Comparison of ENCODE assay signal across 19 cellular contexts in genomic region chr13:44103721-44104490, GRCh38.
DNase-seq lines count a peak whose midpoint lies in the region; FAIRE-seq and TF ChIP-seq lines count a peak whose summit lies in the region.
"Had no signal": no experiment of that assay in that cellular context is flagged by ENCODE, and none has a peak within 500 bp of the region (broad histone marks: within the 10 kb centered on the region; RNA-seq: fewer than 3 reads in every experiment).

No MANE protein-coding gene starts in this region.

- no peak overlapping the region for H3K9ac ChIP-seq in mesendoderm (ENCODE audit: low read length)
- H3K9ac ChIP-seq: SK-N-SH had no signal

- H3K27me3 ChIP-seq in mesendoderm (ENCODE audit: insufficient read depth, low read length, poor library complexity), result no peaks in the 10 kb centered on the region
- H3K27me3 ChIP-seq in small intestine (ENCODE audit: control insufficient read depth in 2 of 2, insufficient read depth in 2 of 2, low read length in 2 of 2), result no peaks in the 10 kb centered on the region
- H3K27me3 ChIP-seq: brain microvascular endothelial cell, upper lobe of left lung had no signal

- no peak overlapping the region for H2BK15ac ChIP-seq in mesendoderm (replicated peaks; ENCODE audit: low read depth)

- peak overlapping the region; percentile 19 for H2BK120ac ChIP-seq in mesendoderm (ENCODE audit: low read depth, low read length)

- no CpG with 5 or more reads among the region's 6 CpGs for WGBS in mesendoderm (ENCODE audit: extremely low coverage, insufficient coverage, low lambda C conversion rate)
- 21 to 47% (median 38%) methylated on average over 6 of the region's 6 CpGs for WGBS in small intestine, 3 donors

- H3K36me3 ChIP-seq in mesendoderm (ENCODE audit: control insufficient read depth, insufficient read depth, low read length) (no peaks in the 10 kb centered on the region), small intestine (ENCODE audit: control insufficient read depth in 2 of 2, insufficient read depth in 2 of 2, low read length in 2 of 2) (no peaks in the 10 kb centered on the region)
- H3K36me3 ChIP-seq: brain microvascular endothelial cell, upper lobe of left lung had no signal

- H3K4ac ChIP-seq in mesendoderm (ENCODE audit: low read depth, low read length), result no peak overlapping the region

- H3K9me3 ChIP-seq in small intestine (ENCODE audit: control insufficient read depth, low read depth), result no peaks in the 10 kb centered on the region
- H3K9me3 ChIP-seq: upper lobe of left lung had no signal

- H3K79me2 ChIP-seq in mesendoderm (ENCODE audit: control insufficient read depth, insufficient read depth, low read length), result no peaks in the 10 kb centered on the region

- peak overlapping the region; percentile 67 for H2BK5ac ChIP-seq in mesendoderm (ENCODE audit: low read length)

- H4K5ac ChIP-seq in mesendoderm (ENCODE audit: low read length), result no peak overlapping the region

- no peak overlapping the region for H3K4me2 ChIP-seq in mesendoderm (ENCODE audit: low read length)
- H3K4me2 ChIP-seq: PC-9, SK-N-SH had no signal

- no peaks in the 10 kb centered on the region for H3K79me1 ChIP-seq in mesendoderm (ENCODE audit: low read length)

- peak overlapping the region; percentile 45 for H3K56ac ChIP-seq in mesendoderm (ENCODE audit: low read length)

- FAIRE-seq in endometrium (lab: Jason Lieb, UNC), result peak; percentile 43
- FAIRE-seq in small intestine (lab: Jason Lieb, UNC), result no peak
- FAIRE-seq: frontal cortex had no signal

- no peak overlapping the region for H4K8ac ChIP-seq in mesendoderm (ENCODE audit: low read depth, low read length)

- DNase-seq in mesendoderm, result no peak
- DNase-seq in small intestine, result peak; percentile 75
- DNase-seq in activated T-cell treated with anti-CD3 and anti-CD28 coated beads, Interleukin-2, amount 50 U/mL, for 1 hour, result no peak
- DNase-seq in DMS153 treated with DMSO at 0.1 percent for 48 hours (lab: John Stamatoyannopoulos, UW; ENCODE audit: unreplicated experiment), result no peak
- DNase-seq in SW 1271 (lab: John Stamatoyannopoulos, UW), result no peak
- no peak for DNase-seq in T-helper 1 cell
- DNase-seq: activated CD4-positive, alpha-beta T cell treated with anti-CD3 and anti-CD28 coated beads, Interleukin-2, amount 10 ng/mL, durations not matched to agents 7 days and 5 days; activated naive CD4-positive, alpha-beta T cell treated with anti-CD3 and anti-CD28 coated beads, Interleukin-2, amount 50 U/mL, for 16 hours; brain microvascular endothelial cell; HFFc6; IMR-90; NCI-H2029 treated with DMSO at 0.1 percent for 48 hours; NCI-H526 treated with DMSO at 0.1 percent for 48 hours; PC-9; SK-N-SH; upper lobe of left lung had no signal

- no peak overlapping the region for H2AK5ac ChIP-seq in mesendoderm (ENCODE audit: low read length)

- H3K4me1 ChIP-seq in mesendoderm (ENCODE audit: control insufficient read depth, low read depth, low read length) (no peaks in the 10 kb centered on the region), small intestine (ENCODE audit: control insufficient read depth in 2 of 2, insufficient read depth in 1 of 2, low read depth in 1 of 2, low read length in 1 of 2) (peaks cover 22 to 24% of the 10 kb centered on the region in 2 donors)

- H3K27ac ChIP-seq in VCaP (peak overlapping the region; percentile 13), mesendoderm (ENCODE audit: low read depth, low read length) (no peak overlapping the region), small intestine (ENCODE audit: low read depth in 1 of 2, low read length in 1 of 2) (peak overlapping the region; percentile 45 to 62)
- H3K27ac ChIP-seq: brain microvascular endothelial cell, PC-9, upper lobe of left lung had no signal

- H3K18ac ChIP-seq in mesendoderm (ENCODE audit: low read length), result no peak overlapping the region

- no peak for TF ChIP-seq CTCF in VCaP (conservative IDR thresholded peaks at IDR 0.05)

- no peak overlapping the region for H3K23ac ChIP-seq in mesendoderm (ENCODE audit: low read length)

- no peak overlapping the region for H3K4me3 ChIP-seq in mesendoderm (ENCODE audit: low read length)
- no peak overlapping the region for H3K4me3 ChIP-seq in small intestine (ENCODE audit: low read depth in 1 of 2, low read length in 2 of 2)
- H3K4me3 ChIP-seq: PC-9, upper lobe of left lung had no signal
